ENCODE assay signal across 25 cellular contexts in genomic region chr10:4673279-4674040, GRCh38.
A peak's percentile ranks its signal among the peaks of the same experiment; 100 is the strongest.
DNase-seq lines count a peak whose midpoint lies in the region; ATAC-seq, FAIRE-seq and TF ChIP-seq lines count a peak whose summit lies in the region.
"Had no signal": no experiment of that assay in that cellular context is flagged by ENCODE, and none has a peak within 500 bp of the region (broad histone marks: within the 10 kb centered on the region; RNA-seq: fewer than 3 reads in every experiment).

No MANE protein-coding gene starts in this region.

- CTCF ChIA-PET in HCT116 (lab: Charles Lee) = interaction anchor here (1.0 kb wide), 1 partner anchor 17 kb away, joined by 3 read pairs; no protein-coding TSS in a partner anchor

- TF ChIP-seq POLR2A in HCT116 (IDR thresholded peaks at IDR 0.05; ENCODE audit: borderline replicate concordance, extremely low read depth, insufficient read depth, insufficient read length) (no peak), upper lobe of left lung (IDR thresholded peaks at IDR 0.05) (no peak)

- no peaks in the 10 kb centered on the region for H3K9me3 Mint-ChIP-seq in astrocyte (ENCODE audit: unreplicated experiment)

- H3K36me3 Mint-ChIP-seq in astrocyte (ENCODE audit: low read depth, unreplicated experiment) = no peaks in the 10 kb centered on the region
- H3K36me3 Mint-ChIP-seq: CD14-positive monocyte; neural progenitor cell; stimulated activated memory B cell treated with anti-CD40 and anti-IgM and Interleukin-4, amounts not matched to agents 10 μg/mL and 1 μg/mL and 100 μg/mL, for 72 hours had no signal

- H3K9me2 ChIP-seq in HCT116 (ENCODE audit: insufficient read depth) (no peaks in the 10 kb centered on the region), hepatocyte (replicated peaks; ENCODE audit: insufficient read depth) (no peaks in the 10 kb centered on the region)

- H3K27ac ChIP-seq in HCT116 (ENCODE audit: low read depth, low read length) = no peak overlapping the region
- peak overlapping the region; percentile 89 for H3K27ac ChIP-seq in astrocyte (ENCODE audit: low read depth, low read length)
- H3K27ac ChIP-seq in hepatocyte = peak overlapping the region; percentile 6
- no peak overlapping the region for H3K27ac ChIP-seq in small intestine (ENCODE audit: low read depth in 1 of 2, low read length in 1 of 2)
- H3K27ac ChIP-seq in upper lobe of left lung = no peak overlapping the region
- H3K27ac ChIP-seq: GM23248, neural progenitor cell had no signal

- H3K4me2 ChIP-seq in HCT116 (ENCODE audit: low read length) (no peak overlapping the region), astrocyte (ENCODE audit: low read length) (no peak overlapping the region), hepatocyte (no peak overlapping the region)
- H3K4me2 ChIP-seq: neural progenitor cell had no signal

- 91% methylated on average over 7 of the region's 7 CpGs for WGBS in hepatocyte (ENCODE audit: low lambda C conversion rate, missing lambda C conversion rate)
- 77 to 90% (median 81%) methylated on average over 7 of the region's 7 CpGs for WGBS in small intestine, 3 donors
- WGBS in upper lobe of left lung, 2 donors = 91 to 93% methylated on average over 7 of the region's 7 CpGs

- no peak overlapping the region for H3K4me3 ChIP-seq in HCT116 (replicated peaks in 1 of 2; ENCODE audit: low read depth in 1 of 2, low read length in 2 of 2)
- H3K4me3 ChIP-seq in astrocyte (ENCODE audit: insufficient read depth, low read depth, low read length) = no peak overlapping the region
- H3K4me3 ChIP-seq in hepatocyte = no peak overlapping the region
- no peak overlapping the region for H3K4me3 ChIP-seq in small intestine (ENCODE audit: low read depth in 1 of 2, low read length in 2 of 2)
- no peak overlapping the region for H3K4me3 ChIP-seq in upper lobe of left lung
- H3K4me3 ChIP-seq: GM23248, neural progenitor cell, sigmoid colon had no signal

- no peaks in the 10 kb centered on the region for H3K9me3 ChIP-seq in HCT116 (ENCODE audit: control insufficient read depth in 1 of 2, insufficient read depth in 1 of 2, low read depth in 1 of 2, low read length in 2 of 2)
- no peaks in the 10 kb centered on the region for H3K9me3 ChIP-seq in astrocyte (ENCODE audit: insufficient read depth, low read depth, low read length)
- no peaks in the 10 kb centered on the region for H3K9me3 ChIP-seq in hepatocyte (ENCODE audit: low read depth)
- H3K9me3 ChIP-seq in small intestine (ENCODE audit: control insufficient read depth, low read depth) = no peaks in the 10 kb centered on the region
- H3K9me3 ChIP-seq in upper lobe of left lung = no peaks in the 10 kb centered on the region
- H3K9me3 ChIP-seq: sigmoid colon had no signal

- POLR2A ChIA-PET in HCT116 (lab: Charles Lee) = no interaction called here

- DNase-seq in HCT116 (ENCODE audit: low read depth, low spot score) = no peak
- DNase-seq in astrocyte (ENCODE audit: low read depth) = no peak
- DNase-seq in hepatocyte (ENCODE audit: low spot score) = no peak
- DNase-seq in small intestine = no peak
- no peak for DNase-seq in omental fat pad (ENCODE audit: low spot score)
- no peak for DNase-seq in GM19238 (ENCODE audit: insufficient read length, low spot score)
- DNase-seq in upper lobe of left lung = no peak
- DNase-seq: activated B cell treated with CpG ODN at 0.5 μM for 24 hours; activated CD4-positive, alpha-beta T cell treated with anti-CD3 and anti-CD28 coated beads, Interleukin-2, amount 50 U/mL, for 48 hours; activated naive CD8-positive, alpha-beta T cell treated with anti-CD3 and anti-CD28 coated beads, Interleukin-2, amount 50 U/mL, for 24 hours; activated T-cell treated with anti-CD3 and anti-CD28 coated beads, Interleukin-2, amount 50 U/mL, for 48 hours; GM23248; HFFc6; mesendoderm; NCI-H1092; NCI-H187; NCI-H446 treated with DMSO at 0.1 percent for 48 hours; NCI-H774; sigmoid colon had no signal

- BruUV-seq in HCT116 (replicated peaks; lab: Mats Ljungman, UMichigan) = no TSS peak

- H3K4me1 Mint-ChIP-seq in astrocyte (ENCODE audit: low read depth, unreplicated experiment) = peaks cover 25% of the 10 kb centered on the region
- H3K4me1 Mint-ChIP-seq: activated B cell treated with CpG ODN at 0.5 μM for 24 hours; activated naive CD8-positive, alpha-beta T cell treated with anti-CD3 and anti-CD28 coated beads, Interleukin-2, amount 50 U/mL, for 24 hours; CD14-positive monocyte; neural progenitor cell; stimulated activated memory B cell treated with anti-CD40 and anti-IgM and Interleukin-4, amounts not matched to agents 10 μg/mL and 1 μg/mL and 100 μg/mL, for 72 hours had no signal

- intact Hi-C loops in HCT116 (cut with micrococcal nuclease) = loop anchor here (5.0 kb wide), 1 partner anchor 94 kb away; no protein-coding TSS in a partner anchor

- no peak overlapping the region for H3K27ac Mint-ChIP-seq in astrocyte (ENCODE audit: unreplicated experiment)
- H3K27ac Mint-ChIP-seq: activated B cell treated with CpG ODN at 0.5 μM for 24 hours; activated naive CD8-positive, alpha-beta T cell treated with anti-CD3 and anti-CD28 coated beads, Interleukin-2, amount 50 U/mL, for 24 hours; CD14-positive monocyte; HFFc6; neural progenitor cell; stimulated activated memory B cell treated with anti-CD40 and anti-IgM and Interleukin-4, amounts not matched to agents 10 μg/mL and 1 μg/mL and 100 μg/mL, for 72 hours had no signal

- peak overlapping the region; percentile 32; the same call in 1 of the 2 replicates for H3K9ac ChIP-seq in HCT116 (ENCODE audit: low read length)
- peak overlapping the region; percentile 9 for H3K9ac ChIP-seq in astrocyte (ENCODE audit: low read length)
- H3K9ac ChIP-seq: GM23248, neural progenitor cell had no signal

- H3K36me3 ChIP-seq in HCT116 (ENCODE audit: control insufficient read depth in 1 of 2, insufficient read depth in 2 of 2, low read length in 2 of 2) (no peaks in the 10 kb centered on the region), astrocyte (ENCODE audit: insufficient read depth, low read length) (no peaks in the 10 kb centered on the region), hepatocyte (replicated peaks; ENCODE audit: insufficient read depth, low read depth) (no peaks in the 10 kb centered on the region), small intestine (ENCODE audit: control insufficient read depth in 2 of 2, insufficient read depth in 2 of 2, low read length in 2 of 2) (no peaks in the 10 kb centered on the region), upper lobe of left lung (no peaks in the 10 kb centered on the region)
- H3K36me3 ChIP-seq: neural progenitor cell, sigmoid colon had no signal

- H2AFZ ChIP-seq in HCT116 (ENCODE audit: low read depth, low read length, poor library complexity, severe bottlenecking) (peak overlapping the region; percentile 30), astrocyte (ENCODE audit: low read depth, low read length) (no peak overlapping the region), hepatocyte (no peak overlapping the region)
- H2AFZ ChIP-seq: GM23248, neural progenitor cell had no signal

- H3K27me3 ChIP-seq in HCT116 (ENCODE audit: insufficient read depth, low read length) (no peaks in the 10 kb centered on the region), astrocyte (ENCODE audit: insufficient read depth, low read length) (no peaks in the 10 kb centered on the region), hepatocyte (no peaks in the 10 kb centered on the region), small intestine (ENCODE audit: control insufficient read depth in 2 of 2, insufficient read depth in 2 of 2, low read length in 2 of 2) (no peaks in the 10 kb centered on the region), upper lobe of left lung (no peaks in the 10 kb centered on the region)
- H3K27me3 ChIP-seq: neural progenitor cell, sigmoid colon had no signal

- no peaks in the 10 kb centered on the region for H3K27me3 Mint-ChIP-seq in astrocyte (ENCODE audit: low read depth, unreplicated experiment)

- ATAC-seq in HCT116 (no peak), omental fat pad (ENCODE audit: low FRiP score) (no peak), HG03439 (IDR thresholded peaks at IDR 0.05; ENCODE audit: unreplicated experiment) (no peak), upper lobe of left lung (ENCODE audit: low FRiP score in 2 of 2) (no peak)
- ATAC-seq: activated naive CD8-positive, alpha-beta T cell treated with anti-CD3 and anti-CD28 coated beads, Interleukin-2, amount 50 U/mL, for 24 hours; left lobe of liver; stimulated activated memory B cell treated with anti-CD40 and anti-IgM and Interleukin-4, amounts not matched to agents 10 μg/mL and 1 μg/mL and 100 μg/mL, for 72 hours had no signal

- H3K79me2 ChIP-seq in HCT116 (ENCODE audit: insufficient read depth, low read length) (no peaks in the 10 kb centered on the region), astrocyte (ENCODE audit: insufficient read depth, low read length) (peaks cover 16% of the 10 kb centered on the region), hepatocyte (no peaks in the 10 kb centered on the region)

- H4K20me1 ChIP-seq in HCT116 (ENCODE audit: insufficient read depth) (no peaks in the 10 kb centered on the region), astrocyte (ENCODE audit: insufficient read depth, low read length) (no peaks in the 10 kb centered on the region), hepatocyte (ENCODE audit: insufficient read depth, poor library complexity, severe bottlenecking) (no peaks in the 10 kb centered on the region)

- FAIRE-seq in astrocyte (lab: Jason Lieb, UNC) (no peak), small intestine (lab: Jason Lieb, UNC) (peak; percentile 59)
- FAIRE-seq: endometrium had no signal

- H3K4me1 ChIP-seq in HCT116 (ENCODE audit: control insufficient read depth in 1 of 2, insufficient read depth in 2 of 2, low read length in 2 of 2) (peaks cover 10 to 53% of the 10 kb centered on the region in 2 experiments), astrocyte (ENCODE audit: insufficient read depth, low read length) (peaks cover 29% of the 10 kb centered on the region), hepatocyte (ENCODE audit: insufficient read depth) (peaks cover 3% of the 10 kb centered on the region), small intestine (ENCODE audit: control insufficient read depth in 2 of 2, insufficient read depth in 1 of 2, low read depth in 1 of 2, low read length in 1 of 2) (peaks cover 0 to 1% of the 10 kb centered on the region in 2 donors), upper lobe of left lung (peaks cover 0 to 4% (median 2%) of the 10 kb centered on the region in 4 donors)
- H3K4me1 ChIP-seq: neural progenitor cell had no signal

- H3K4me3 Mint-ChIP-seq in astrocyte (ENCODE audit: unreplicated experiment) = no peak overlapping the region
- H3K4me3 Mint-ChIP-seq: activated B cell treated with CpG ODN at 0.5 μM for 24 hours; activated naive CD8-positive, alpha-beta T cell treated with anti-CD3 and anti-CD28 coated beads, Interleukin-2, amount 50 U/mL, for 24 hours; CD14-positive monocyte; HFFc6; neural progenitor cell; stimulated activated memory B cell treated with anti-CD40 and anti-IgM and Interleukin-4, amounts not matched to agents 10 μg/mL and 1 μg/mL and 100 μg/mL, for 72 hours had no signal

- no peak for TF ChIP-seq RAD21 in HCT116 (IDR thresholded peaks at IDR 0.05; ENCODE audit: low read depth)

- no peak for TF ChIP-seq EP300 in upper lobe of left lung (IDR thresholded peaks at IDR 0.05)

- RAD21 ChIA-PET in HCT116 (lab: Charles Lee; ENCODE audit: low non-redundant PET in 1 of 2, low total read pairs in 2 of 2, uncharacterized antibody in 2 of 2, unreplicated experiment in 2 of 2) = no interaction called here

- no peak for TF ChIP-seq CTCF in HCT116 (IDR thresholded peaks at IDR 0.05 in 2 of 3, conservative IDR thresholded peaks at IDR 0.05 in 1 of 3; ENCODE audit: borderline replicate concordance in 1 of 3, insufficient read depth in 1 of 3, low read depth in 2 of 3, low read length in 2 of 3)
- no peak for TF ChIP-seq CTCF in astrocyte (IDR thresholded peaks at IDR 0.05; ENCODE audit: insufficient read depth, low read depth, low read length)
- no peak for TF ChIP-seq CTCF in hepatocyte (IDR thresholded peaks at IDR 0.05; ENCODE audit: poor library complexity)
- TF ChIP-seq CTCF in omental fat pad (IDR thresholded peaks at IDR 0.05) = no peak
- TF ChIP-seq CTCF in upper lobe of left lung (IDR thresholded peaks at IDR 0.05) = no peak

Comparison
In these comparisons a context has a peak if more than half of its experiments do, and no peak if none do; other contexts are left out.
1. H3K27ac ChIP-seq: peak in astrocyte (single experiment) and hepatocyte (single experiment); none in HCT116 (single experiment), small intestine (0 of 2) and upper lobe of left lung (0 of 4).